21 cellular contexts compared by ENCODE assay signal in genomic region chr2:98532761-98533160, GRCh38.
DNase-seq lines count a peak whose midpoint lies in the region; ATAC-seq and TF ChIP-seq lines count a peak whose summit lies in the region.
"Had no signal": no experiment of that assay in that cellular context is flagged by ENCODE, and none has a peak within 500 bp of the region (broad histone marks: within the 10 kb centered on the region; RNA-seq: fewer than 3 reads in every experiment).

No MANE protein-coding gene starts in this region.

- H3K4me3 Mint-ChIP-seq in osteocyte (ENCODE audit: unreplicated experiment), result no peak overlapping the region
- no peak overlapping the region for H3K4me3 Mint-ChIP-seq in activated CD4-positive, alpha-beta T cell treated with anti-CD3 and anti-CD28 coated beads, Interleukin-2, amount 10 ng/mL, durations not matched to agents 24 days and 14 days
- H3K4me3 Mint-ChIP-seq: CD8-positive, alpha-beta memory T cell; GM23338 had no signal

- no peaks in the 10 kb centered on the region for H3F3A ChIP-seq in PC-9 (ENCODE audit: insufficient read depth, low read depth)

- no peaks in the 10 kb centered on the region for H4K20me1 ChIP-seq in PC-9 (ENCODE audit: insufficient read depth)

- no peaks in the 10 kb centered on the region for H3K9me3 ChIP-seq in PC-9 (ENCODE audit: insufficient read depth, low read depth)
- H3K9me3 ChIP-seq: BE2C had no signal

- ATAC-seq in HG02973 (IDR thresholded peaks at IDR 0.05; ENCODE audit: unreplicated experiment), result no peak
- ATAC-seq: GM23338, HCT116, K562 had no signal

- H3K27me3 Mint-ChIP-seq in osteocyte (ENCODE audit: unreplicated experiment), result no peaks in the 10 kb centered on the region
- no peaks in the 10 kb centered on the region for H3K27me3 Mint-ChIP-seq in activated CD4-positive, alpha-beta T cell treated with anti-CD3 and anti-CD28 coated beads, Interleukin-2, amount 10 ng/mL, durations not matched to agents 24 days and 14 days
- H3K27me3 Mint-ChIP-seq: CD8-positive, alpha-beta memory T cell had no signal

- no peaks in the 10 kb centered on the region for H3K27me3 ChIP-seq in PC-9 (ENCODE audit: insufficient read depth, low read depth)
- H3K27me3 ChIP-seq: BE2C had no signal

- no peaks in the 10 kb centered on the region for H3K79me2 ChIP-seq in PC-9 (ENCODE audit: low read depth)

- no peaks in the 10 kb centered on the region for H3K9me2 ChIP-seq in PC-9 (ENCODE audit: insufficient read depth)

- H3K4me3 ChIP-seq in PC-9, result no peak overlapping the region
- H3K4me3 ChIP-seq: GM23338, K562 had no signal

- BruUV-seq in PC-9 (replicated peaks; lab: Mats Ljungman, UMichigan), result no TSS peak

- DNase-seq in NCI-H1105 treated with DMSO at 0.1 percent for 48 hours (lab: John Stamatoyannopoulos, UW) (peak; percentile 5), NCI-H1105 (lab: John Stamatoyannopoulos, UW) (no peak), NCI-H146 (lab: John Stamatoyannopoulos, UW) (peak; percentile 26), NCI-H2171 treated with DMSO at 0.1 percent for 48 hours (lab: John Stamatoyannopoulos, UW) (peak; percentile 96), osteocyte (ENCODE audit: extremely low spot score, unreplicated experiment) (peak; percentile 65), PC-9 (no peak)
- DNase-seq in activated CD4-positive, alpha-beta T cell treated with anti-CD3 and anti-CD28 coated beads, Interleukin-2, amount 10 ng/mL, durations not matched to agents 24 days and 14 days, result no peak
- DNase-seq: 8988T; BE2C; CD8-positive, alpha-beta memory T cell; EL; MV-4-11; NCI-H1930; NCI-H226; NCI-H526 treated with DMSO at 0.1 percent for 48 hours; OCI-M1; RPMI8226 had no signal

- no peaks in the 10 kb centered on the region for H3K4me1 ChIP-seq in PC-9 (replicated peaks; ENCODE audit: insufficient read depth)
- H3K4me1 ChIP-seq: BE2C had no signal

- no peaks in the 10 kb centered on the region for H3K36me3 ChIP-seq in PC-9 (ENCODE audit: low read depth)
- H3K36me3 ChIP-seq: BE2C had no signal

- intact Hi-C loops in activated CD4-positive, alpha-beta T cell treated with anti-CD3 and anti-CD28 coated beads, Interleukin-2, amount 10 ng/mL, durations not matched to agents 24 days and 14 days (cut with micrococcal nuclease), result no loop called here
- intact Hi-C loops in PC-9 (cut with micrococcal nuclease; ENCODE audit: unreplicated experiment), result no loop called here

- no peak for TF ChIP-seq CTCF in osteocyte (IDR thresholded peaks at IDR 0.05)
- TF ChIP-seq CTCF in PC-9 (conservative IDR thresholded peaks at IDR 0.05), result no peak

- no peaks in the 10 kb centered on the region for H3K4me1 Mint-ChIP-seq in osteocyte (ENCODE audit: unreplicated experiment)
- H3K4me1 Mint-ChIP-seq in activated CD4-positive, alpha-beta T cell treated with anti-CD3 and anti-CD28 coated beads, Interleukin-2, amount 10 ng/mL, durations not matched to agents 24 days and 14 days, result peaks cover 2% of the 10 kb centered on the region
- H3K4me1 Mint-ChIP-seq: GM23338 had no signal

- H3K9me3 Mint-ChIP-seq in osteocyte (ENCODE audit: unreplicated experiment), result peaks cover 8% of the 10 kb centered on the region
- no peaks in the 10 kb centered on the region for H3K9me3 Mint-ChIP-seq in activated CD4-positive, alpha-beta T cell treated with anti-CD3 and anti-CD28 coated beads, Interleukin-2, amount 10 ng/mL, durations not matched to agents 24 days and 14 days
- H3K9me3 Mint-ChIP-seq: CD8-positive, alpha-beta memory T cell had no signal

- CTCF ChIA-PET in PC-9 (lab: Charles Lee), result interaction anchor here (0.5 kb wide), 1 partner anchor 44 kb away, joined by 3 read pairs; no protein-coding TSS in a partner anchor

- no peak overlapping the region for H3K4me2 ChIP-seq in PC-9
- H3K4me2 ChIP-seq: GM23338 had no signal

- H3K27ac ChIP-seq in PC-9, result no peak overlapping the region

- peaks cover 18% of the 10 kb centered on the region for H3K36me3 Mint-ChIP-seq in osteocyte (ENCODE audit: unreplicated experiment)
- H3K36me3 Mint-ChIP-seq in activated CD4-positive, alpha-beta T cell treated with anti-CD3 and anti-CD28 coated beads, Interleukin-2, amount 10 ng/mL, durations not matched to agents 24 days and 14 days (ENCODE audit: low read depth), result peaks cover 47% of the 10 kb centered on the region

- H3K27ac Mint-ChIP-seq in osteocyte (ENCODE audit: unreplicated experiment), result no peak overlapping the region
- no peak overlapping the region for H3K27ac Mint-ChIP-seq in activated CD4-positive, alpha-beta T cell treated with anti-CD3 and anti-CD28 coated beads, Interleukin-2, amount 10 ng/mL, durations not matched to agents 24 days and 14 days
- H3K27ac Mint-ChIP-seq: GM23338 had no signal

- POLR2A ChIA-PET in PC-9 (lab: Charles Lee; ENCODE audit: unreplicated experiment), result interaction anchor here (0.6 kb wide), 1 partner anchor 691 kb away, joined by 3 read pairs; no protein-coding TSS in a partner anchor

- H2AFZ ChIP-seq in PC-9, result no peak overlapping the region
- H2AFZ ChIP-seq: GM23338 had no signal

Comparison
In these comparisons a context has a peak if more than half of its experiments do, and no peak if none do; other contexts are left out.
1. DNase-seq: peak in NCI-H1105 treated with DMSO at 0.1 percent for 48 hours (single experiment), NCI-H146 (single experiment), NCI-H2171 treated with DMSO at 0.1 percent for 48 hours (single experiment) and osteocyte (single experiment); none in NCI-H1105 (single experiment), activated CD4-positive, alpha-beta T cell treated with anti-CD3 and anti-CD28 coated beads, Interleukin-2, amount 10 ng/mL, durations not matched to agents 24 days and 14 days (single experiment) and PC-9 (0 of 2).